Comparison of ENCODE assay signal across 13 cellular contexts in genomic region chr2:42602218-42602936, GRCh38. TPM values are rescaled to one million over a fixed set of nuclear protein-coding genes. Genes with fewer than 3 reads are reported as not detected.
DNase-seq lines count a peak whose midpoint lies in the region; ATAC-seq and TF ChIP-seq lines count a peak whose summit lies in the region.
"Had no signal": no experiment of that assay in that cellular context is flagged by ENCODE, and none has a peak within 500 bp of the region (broad histone marks: within the 10 kb centered on the region; RNA-seq: fewer than 3 reads in every experiment).

No MANE protein-coding gene starts in this region.

- DNase-seq in COR-L47 (lab: John Stamatoyannopoulos, UW) = peak; percentile 80
- DNase-seq in NCI-H2171 treated with DMSO at 0.1 percent for 48 hours (lab: John Stamatoyannopoulos, UW) = peak; percentile 49
- peak; percentile 35 for DNase-seq in colonic mucosa
- DNase-seq in GM19240 (ENCODE audit: insufficient read length, low spot score) = no peak
- DNase-seq in NCI-H446 treated with DMSO at 0.1 percent for 48 hours (lab: John Stamatoyannopoulos, UW) = no peak
- DNase-seq in islet precursor cell = no peak
- DNase-seq: activated CD8-positive, alpha-beta memory T cell treated with anti-CD3 and anti-CD28 coated beads, Interleukin-2, amount 50 U/mL, for 48 hours; MM.1S; stimulated activated CD4-positive, alpha-beta T cell treated with anti-CD3 and anti-CD28 coated beads, Interleukin-2, amount 100 ng/mL, for 48 hours; stimulated activated naive CD8-positive, alpha-beta T cell treated with anti-CD3 and anti-CD28 coated beads, Interleukin-15, Interleukin-2, amounts not matched to agents 100 U/mL and 50 U/mL, for 24 hours had no signal

- no peak for TF ChIP-seq CTCF in colonic mucosa (IDR thresholded peaks at IDR 0.05)

- peak overlapping the region in 1 of 2 donors; percentile 29 for H3K9ac ChIP-seq in colonic mucosa (ENCODE audit: low read depth in 2 of 2, low read length in 2 of 2)

- no peaks in the 10 kb centered on the region for H3K36me3 ChIP-seq in colonic mucosa

- H3K4me1 ChIP-seq in colonic mucosa = peaks cover 11% of the 10 kb centered on the region

- no peak overlapping the region for H3K4me3 ChIP-seq in colonic mucosa
- H3K4me3 ChIP-seq: coronary artery had no signal

- no peaks in the 10 kb centered on the region for H3K27me3 ChIP-seq in colonic mucosa

- intact Hi-C loops in colonic mucosa (cut with DNase I) = no loop called here

- peak overlapping the region; percentile 63 for H3K27ac ChIP-seq in colonic mucosa
- H3K27ac ChIP-seq: coronary artery had no signal

- ATAC-seq in HG02610 (IDR thresholded peaks at IDR 0.05; ENCODE audit: unreplicated experiment) (peak; percentile 64), GM19395 (IDR thresholded peaks at IDR 0.05; ENCODE audit: unreplicated experiment) (no peak)
- ATAC-seq: stimulated activated naive CD8-positive, alpha-beta T cell treated with anti-CD3 and anti-CD28 coated beads, Interleukin-15, Interleukin-2, amounts not matched to agents 100 U/mL and 50 U/mL, for 24 hours had no signal

- no peaks in the 10 kb centered on the region for H3K9me3 ChIP-seq in colonic mucosa

RNA-seq across cellular contexts. Expression of gene MTA3, which starts 33.9 kb away (rescaled TPM):
- total RNA-seq in colonic mucosa = 10 to 100 TPM; 41.4 to 46.2 TPM

Comparison
In these comparisons a context has a peak if more than half of its experiments do, and no peak if none do; other contexts are left out.
1. DNase-seq: peak in COR-L47 (single experiment), NCI-H2171 treated with DMSO at 0.1 percent for 48 hours (single experiment) and colonic mucosa (single experiment); none in GM19240 (single experiment), NCI-H446 treated with DMSO at 0.1 percent for 48 hours (single experiment) and islet precursor cell (single experiment).